Comparison of ENCODE assay signal across 8 cellular contexts in the genomic region with DNA sequence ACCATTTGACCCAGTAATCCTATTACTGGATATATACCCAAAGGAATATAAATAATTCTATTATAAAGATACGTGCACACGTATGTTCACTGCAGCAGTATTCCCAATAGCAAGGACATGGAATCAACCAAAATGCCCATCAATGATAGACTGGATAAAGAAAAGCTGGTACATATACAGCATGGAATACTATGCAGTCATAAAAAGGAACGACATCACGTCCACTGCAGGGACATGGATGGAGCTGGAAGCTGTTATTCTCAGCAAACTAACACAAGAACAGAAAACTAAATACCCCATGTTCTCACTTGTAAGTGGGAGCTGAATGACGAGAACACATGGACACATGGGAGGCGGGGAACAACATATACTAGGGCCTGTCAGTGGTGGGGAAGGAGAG.
"Had no signal": no experiment of that assay in that cellular context is flagged by ENCODE, and none has a peak within 500 bp of the region (broad histone marks: within the 10 kb centered on the region; RNA-seq: fewer than 3 reads in every experiment).

No MANE protein-coding gene starts in this region.

- H3K4me2 ChIP-seq: KMS-11 had no signal

- ATAC-seq: HepG2 had no signal

- H3K9ac ChIP-seq: KMS-11 had no signal

- H3K4me3 Mint-ChIP-seq: IgD-negative memory B cell had no signal

- DNase-seq: IMR-90, KBM-7, KG1 had no signal

- H3K27ac ChIP-seq: HL-60, KMS-11 had no signal

- FAIRE-seq: HepG2, HTR-8/SVneo had no signal

- H3K27me3 Mint-ChIP-seq: IgD-negative memory B cell had no signal

- H3K27ac Mint-ChIP-seq: IgD-negative memory B cell had no signal
